ENCODE assay signal across 8 cellular contexts in genomic region chr1:198598796-198599321, GRCh38. TPM values are rescaled to one million over a fixed set of nuclear protein-coding genes. Genes with fewer than 3 reads are reported as not detected.
DNase-seq lines count a peak whose midpoint lies in the region; ATAC-seq and TF ChIP-seq lines count a peak whose summit lies in the region.

No MANE protein-coding gene starts in this region.

- peaks cover 7 to 27% (median 22%) of the 10 kb centered on the region in 11 experiments; a peak in 15 of 22 replicates for H3K9me3 ChIP-seq in BLaER1 treated with 17β-estradiol and CSF1 and Interleukin-3, amounts not matched to agents 10 nM and 100 nM (replicated peaks in 1 of 11)
- H3K9me3 ChIP-seq in T-helper 17 cell (ENCODE audit: control insufficient read depth, low read length, poor library complexity, severe bottlenecking) (no peaks in the 10 kb centered on the region), esophagus squamous epithelium (no peaks in the 10 kb centered on the region)

- H3K4me1 ChIP-seq in BLaER1 treated with 17β-estradiol and CSF1 and Interleukin-3, amounts not matched to agents 10 nM and 100 nM: peaks cover 41 to 50% (median 48%) of the 10 kb centered on the region in 10 experiments
- no peaks in the 10 kb centered on the region for H3K4me1 ChIP-seq in esophagus squamous epithelium

- peak overlapping the region in 5 of 11 experiments; percentile 10 to 53 (median 28); a peak in 6 of 22 replicates for H3K9ac ChIP-seq in BLaER1 treated with 17β-estradiol and CSF1 and Interleukin-3, amounts not matched to agents 10 nM and 100 nM

- peaks cover 28% of the 10 kb centered on the region for H3K4me1 Mint-ChIP-seq in T-helper 17 cell

- H3K36me3 Mint-ChIP-seq in T-helper 17 cell (ENCODE audit: low read depth): peaks cover 3% of the 10 kb centered on the region

- peak overlapping the region in 9 of 11 experiments; percentile 52 to 80 (median 70); a peak in 19 of 22 replicates for H3K27ac ChIP-seq in BLaER1 treated with 17β-estradiol and CSF1 and Interleukin-3, amounts not matched to agents 10 nM and 100 nM
- H3K27ac ChIP-seq in esophagus squamous epithelium: no peak overlapping the region

- no peaks in the 10 kb centered on the region for H3K27me3 Mint-ChIP-seq in T-helper 17 cell

- no peak for DNase-seq in T-helper 17 cell
- no peak for DNase-seq in hepatic stellate cell (ENCODE audit: low spot score)
- DNase-seq in esophagus squamous epithelium (lab: John Stamatoyannopoulos, UW): no peak
- no peak for DNase-seq in NCI-H1930 (lab: John Stamatoyannopoulos, UW)
- no peak for DNase-seq in activated CD8-positive, alpha-beta memory T cell treated with anti-CD3 and anti-CD28 coated beads for 24 hours

- peak overlapping the region; percentile 31 for H3K4me3 Mint-ChIP-seq in T-helper 17 cell

- H3K4me3 ChIP-seq in BLaER1 treated with 17β-estradiol and CSF1 and Interleukin-3, amounts not matched to agents 10 nM and 100 nM: no peak overlapping the region
- no peak overlapping the region for H3K4me3 ChIP-seq in esophagus squamous epithelium

- H3K27me3 ChIP-seq in BLaER1 treated with 17β-estradiol and CSF1 and Interleukin-3, amounts not matched to agents 10 nM and 100 nM: no peaks in the 10 kb centered on the region
- H3K27me3 ChIP-seq in esophagus squamous epithelium: no peaks in the 10 kb centered on the region

- no peak for TF ChIP-seq POLR2A in esophagus squamous epithelium (IDR thresholded peaks at IDR 0.05)

- 74 to 76% methylated on average over 6 of the region's 6 CpGs for WGBS in esophagus squamous epithelium, 2 donors

- H3K36me3 ChIP-seq in BLaER1 treated with 17β-estradiol and CSF1 and Interleukin-3, amounts not matched to agents 10 nM and 100 nM: no peaks in the 10 kb centered on the region; a peak in 1 of 22 replicates
- H3K36me3 ChIP-seq in esophagus squamous epithelium: no peaks in the 10 kb centered on the region

- H3K27ac Mint-ChIP-seq in T-helper 17 cell: peak overlapping the region; percentile 14

- intact Hi-C loops in esophagus squamous epithelium (cut with DNase I): no loop called here

- TF ChIP-seq CTCF in esophagus squamous epithelium (IDR thresholded peaks at IDR 0.05): no peak

- ATAC-seq in GM19043 (IDR thresholded peaks at IDR 0.05; ENCODE audit: low read depth, unreplicated experiment) (peak; percentile 76), HG03103 (IDR thresholded peaks at IDR 0.05; ENCODE audit: low read depth, unreplicated experiment) (peak; percentile 71), T-helper 17 cell (peak; percentile 71)

- peak overlapping the region; percentile 52 to 76 (median 65) for H3K4me2 ChIP-seq in BLaER1 treated with 17β-estradiol and CSF1 and Interleukin-3, amounts not matched to agents 10 nM and 100 nM

- no peaks in the 10 kb centered on the region for H4K20me1 ChIP-seq in BLaER1 treated with 17β-estradiol and CSF1 and Interleukin-3, amounts not matched to agents 10 nM and 100 nM

RNA-seq across cellular contexts. Expression of gene PTPRC, which starts 40.0 kb away (rescaled TPM):
- total RNA-seq in T-helper 17 cell (100 to 1,000 TPM; 697 to 813 TPM), esophagus squamous epithelium (10 to 100 TPM in 3 of 4 donors, 1 to 10 TPM in 1; 9.2 to 39.1 (median 14.9) TPM)

RNA-seq across cellular contexts. Expression of gene ATP6V1G3, which starts 58.4 kb away (rescaled TPM):
- total RNA-seq in T-helper 17 cell (not detected), esophagus squamous epithelium (not detected)

Comparison
In these comparisons a context has a peak if more than half of its experiments do, and no peak if none do; other contexts are left out.
1. H3K27ac ChIP-seq: peak in BLaER1 treated with 17β-estradiol and CSF1 and Interleukin-3, amounts not matched to agents 10 nM and 100 nM (9 of 11); none in esophagus squamous epithelium (0 of 4).
2. RNA of gene PTPRC, which starts 40.0 kb away (total RNA-seq): 697 to 813 TPM in T-helper 17 cell; 9.2 to 39.1 TPM in esophagus squamous epithelium; every median in the first group is over 10 times any median in the second.
3. Peak in every context shown above with its lines, with median percentiles within 50 percentile points of each other: ATAC-seq.